Comparison of ENCODE assay signal across 1 cellular context in the genomic region with DNA sequence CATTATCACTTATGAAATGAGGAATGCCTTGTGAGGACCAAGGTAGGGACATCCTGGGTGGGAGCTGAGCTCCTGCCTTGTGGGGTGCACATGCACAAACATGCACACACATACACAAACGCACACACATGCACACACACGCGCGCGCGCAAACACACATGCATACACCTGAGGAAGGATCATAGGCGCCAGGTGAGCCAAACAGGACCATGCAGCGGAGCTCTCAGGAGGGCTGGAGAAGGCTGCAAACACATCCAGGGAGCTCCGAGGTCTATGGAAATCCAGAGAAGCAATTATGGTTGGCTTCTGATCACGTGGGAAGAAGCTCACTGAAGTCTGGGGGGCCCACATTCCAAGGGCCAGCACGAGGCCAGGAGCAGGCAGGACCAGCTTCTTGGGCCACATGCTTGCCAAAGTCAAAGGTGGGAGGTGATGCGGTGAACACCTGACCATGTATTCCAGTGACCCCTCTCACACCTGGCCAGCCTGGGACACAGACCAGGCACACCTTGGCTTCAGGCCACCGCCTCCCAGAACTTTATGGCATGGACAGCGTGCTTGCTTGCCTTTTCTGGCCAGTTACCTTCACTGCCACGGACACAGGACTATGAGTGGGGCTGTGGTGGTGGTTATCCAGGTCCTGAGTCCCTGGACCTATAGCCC.
TF ChIP-seq lines count a peak whose summit lies in the region.

No MANE protein-coding gene starts in this region.

TF ChIP-seq in K562, 482 proteins besides CTCF, POLR2A, EP300 and RAD21:
- TF ChIP-seq FIP1L1 (IDR thresholded peaks at IDR 0.05; ENCODE audit: low read depth, low read length, poor library complexity, severe bottlenecking) (no peak), ZNF347 (CRISPR knock-in tag; IDR thresholded peaks at IDR 0.05; ENCODE audit: low read depth) (no peak), MYBL2 (IDR thresholded peaks at IDR 0.05; ENCODE audit: low read depth) (no peak), MYBL2 (CRISPR knock-in tag; IDR thresholded peaks at IDR 0.05; ENCODE audit: borderline replicate concordance) (no peak), BACH1 (tag; IDR thresholded peaks at IDR 0.05) (no peak), SRSF9 (IDR thresholded peaks at IDR 0.05; ENCODE audit: borderline replicate concordance, low read depth, low read length) (no peak), FOXP4 (CRISPR knock-in tag; IDR thresholded peaks at IDR 0.05; ENCODE audit: borderline replicate concordance) (no peak), SRSF1 (IDR thresholded peaks at IDR 0.05; ENCODE audit: low read depth, low read length) (no peak), ZNF830 (CRISPR knock-in tag; IDR thresholded peaks at IDR 0.05) (no peak), USF2 (CRISPR knock-in tag; IDR thresholded peaks at IDR 0.05) (0 out of 2 replicates have a peak, but pooled peaks have one; percentile 7), ZNF282 (CRISPR knock-in tag; IDR thresholded peaks at IDR 0.05) (no peak), RNF219 (CRISPR knock-in tag; IDR thresholded peaks at IDR 0.05) (no peak), ZNF408 (CRISPR knock-in tag; IDR thresholded peaks at IDR 0.05; ENCODE audit: low read depth) (no peak), PKNOX1 (IDR thresholded peaks at IDR 0.05) (no peak)
- TF ChIP-seq, protein P1, sequence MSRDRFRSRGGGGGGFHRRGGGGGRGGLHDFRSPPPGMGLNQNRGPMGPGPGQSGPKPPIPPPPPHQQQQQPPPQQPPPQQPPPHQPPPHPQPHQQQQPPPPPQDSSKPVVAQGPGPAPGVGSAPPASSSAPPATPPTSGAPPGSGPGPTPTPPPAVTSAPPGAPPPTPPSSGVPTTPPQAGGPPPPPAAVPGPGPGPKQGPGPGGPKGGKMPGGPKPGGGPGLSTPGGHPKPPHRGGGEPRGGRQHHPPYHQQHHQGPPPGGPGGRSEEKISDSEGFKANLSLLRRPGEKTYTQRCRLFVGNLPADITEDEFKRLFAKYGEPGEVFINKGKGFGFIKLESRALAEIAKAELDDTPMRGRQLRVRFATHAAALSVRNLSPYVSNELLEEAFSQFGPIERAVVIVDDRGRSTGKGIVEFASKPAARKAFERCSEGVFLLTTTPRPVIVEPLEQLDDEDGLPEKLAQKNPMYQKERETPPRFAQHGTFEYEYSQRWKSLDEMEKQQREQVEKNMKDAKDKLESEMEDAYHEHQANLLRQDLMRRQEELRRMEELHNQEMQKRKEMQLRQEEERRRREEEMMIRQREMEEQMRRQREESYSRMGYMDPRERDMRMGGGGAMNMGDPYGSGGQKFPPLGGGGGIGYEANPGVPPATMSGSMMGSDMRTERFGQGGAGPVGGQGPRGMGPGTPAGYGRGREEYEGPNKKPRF (IDR thresholded peaks at IDR 0.05; ENCODE audit: low read depth, low read length) = no peak
- TF ChIP-seq, protein P2, sequence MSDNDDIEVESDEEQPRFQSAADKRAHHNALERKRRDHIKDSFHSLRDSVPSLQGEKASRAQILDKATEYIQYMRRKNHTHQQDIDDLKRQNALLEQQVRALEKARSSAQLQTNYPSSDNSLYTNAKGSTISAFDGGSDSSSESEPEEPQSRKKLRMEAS (CRISPR knock-in tag; IDR thresholded peaks at IDR 0.05) = 0 out of 2 replicates have a peak, but pooled peaks have one; percentile 34
- TF ChIP-seq, protein P3, sequence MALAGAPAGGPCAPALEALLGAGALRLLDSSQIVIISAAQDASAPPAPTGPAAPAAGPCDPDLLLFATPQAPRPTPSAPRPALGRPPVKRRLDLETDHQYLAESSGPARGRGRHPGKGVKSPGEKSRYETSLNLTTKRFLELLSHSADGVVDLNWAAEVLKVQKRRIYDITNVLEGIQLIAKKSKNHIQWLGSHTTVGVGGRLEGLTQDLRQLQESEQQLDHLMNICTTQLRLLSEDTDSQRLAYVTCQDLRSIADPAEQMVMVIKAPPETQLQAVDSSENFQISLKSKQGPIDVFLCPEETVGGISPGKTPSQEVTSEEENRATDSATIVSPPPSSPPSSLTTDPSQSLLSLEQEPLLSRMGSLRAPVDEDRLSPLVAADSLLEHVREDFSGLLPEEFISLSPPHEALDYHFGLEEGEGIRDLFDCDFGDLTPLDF (CRISPR knock-in tag; IDR thresholded peaks at IDR 0.05) = no peak
- TF ChIP-seq, protein P4, sequence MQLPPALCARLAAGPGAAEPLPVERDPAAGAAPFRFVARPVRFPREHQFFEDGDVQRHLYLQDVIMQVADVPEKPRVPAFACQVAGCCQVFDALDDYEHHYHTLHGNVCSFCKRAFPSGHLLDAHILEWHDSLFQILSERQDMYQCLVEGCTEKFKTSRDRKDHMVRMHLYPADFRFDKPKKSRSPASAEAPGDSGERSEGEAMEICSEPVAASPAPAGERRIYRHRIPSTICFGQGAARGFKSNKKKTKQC (CRISPR knock-in tag; IDR thresholded peaks at IDR 0.05) = no peak
